8 cellular contexts compared by ENCODE assay signal in genomic region chr4:78645853-78646757, GRCh38.
DNase-seq lines count a peak whose midpoint lies in the region; ATAC-seq, FAIRE-seq and TF ChIP-seq lines count a peak whose summit lies in the region.

No MANE protein-coding gene starts in this region.

- H3K27me3 ChIP-seq in MG63, result no peaks in the 10 kb centered on the region
- no peaks in the 10 kb centered on the region for H3K27me3 ChIP-seq in bronchial epithelial cell (ENCODE audit: control insufficient read depth, insufficient read depth, low read length)
- no peaks in the 10 kb centered on the region for H3K27me3 ChIP-seq in left lung

- H3K36me3 ChIP-seq in MG63, result no peaks in the 10 kb centered on the region
- no peaks in the 10 kb centered on the region for H3K36me3 ChIP-seq in bronchial epithelial cell (ENCODE audit: control insufficient read depth, insufficient read depth, low read length)
- no peaks in the 10 kb centered on the region for H3K36me3 ChIP-seq in left lung

- peak; percentile 58 for ATAC-seq in GM18858 (IDR thresholded peaks at IDR 0.05; ENCODE audit: unreplicated experiment)
- peak; percentile 81 for ATAC-seq in left lung
- ATAC-seq in HG03095 (IDR thresholded peaks at IDR 0.05; ENCODE audit: unreplicated experiment), result no peak

- H3K27ac ChIP-seq in left lung, result peak overlapping the region; percentile 78 to 92
- H3K27ac ChIP-seq in substantia nigra (ENCODE audit: low read depth, low read length, poor library complexity, severe bottlenecking), result peak overlapping the region; percentile 68

- peaks cover 14 to 74% of the 10 kb centered on the region in 2 donors for H3K4me1 ChIP-seq in left lung

- no peak for TF ChIP-seq CTCF in bronchial epithelial cell (IDR thresholded peaks at IDR 0.05; ENCODE audit: insufficient read depth, low read length, severe bottlenecking)
- TF ChIP-seq CTCF in left lung (IDR thresholded peaks at IDR 0.05), result no peak

- FAIRE-seq in bronchial epithelial cell (lab: Jason Lieb, UNC), result no peak

- DNase-seq in MG63 (peak; percentile 81), bronchial epithelial cell (ENCODE audit: low read depth) (peak; percentile 96), left lung (peak in 1 of 2 donors; percentile 70), substantia nigra (lab: John Stamatoyannopoulos, UW) (peak in 33 of 49 donors; percentile 4 to 78 (median 42)), NCI-H187 treated with DMSO at 0.1 percent for 48 hours (lab: John Stamatoyannopoulos, UW) (no peak)
- DNase-seq in stimulated activated naive CD4-positive, alpha-beta T cell (lab: John Stamatoyannopoulos, UW), result no peak

- H3K9me3 ChIP-seq in MG63 (no peaks in the 10 kb centered on the region), left lung (no peaks in the 10 kb centered on the region)

- intact Hi-C loops in left lung (cut with DNase I), result loop anchor here in 1 of 2 donors (10.0 kb wide), 1 partner anchor 129 kb away; the partner anchor contains the start of gene BMP2K

- no peak overlapping the region for H3K4me3 ChIP-seq in MG63
- H3K4me3 ChIP-seq in bronchial epithelial cell (ENCODE audit: low read depth, low read length), result no peak overlapping the region
- peak overlapping the region in 1 of 2 donors; percentile 21 for H3K4me3 ChIP-seq in left lung

Comparison
In these comparisons a context has a peak if more than half of its experiments do, and no peak if none do; other contexts are left out.
1. DNase-seq: peak in MG63 (single experiment), bronchial epithelial cell (single experiment) and substantia nigra (33 of 49); none in NCI-H187 treated with DMSO at 0.1 percent for 48 hours (single experiment) and stimulated activated naive CD4-positive, alpha-beta T cell (0 of 6).